ENCODE assay signal across 8 cellular contexts in genomic region chr11:65355013-65355775, GRCh38. TPM values are rescaled to one million over a fixed set of nuclear protein-coding genes. Genes with fewer than 3 reads are reported as not detected.
DNase-seq lines count a peak whose midpoint lies in the region; ATAC-seq and TF ChIP-seq lines count a peak whose summit lies in the region.

No MANE protein-coding gene starts in this region.

- POLR2A ChIA-PET in activated B cell treated with CpG ODN at 0.5 μM for 24 hours (lab: Charles Lee) = interaction anchor here (0.6 to 2.1 kb wide), 10 partner anchors 11 to 1000 kb away, joined by 3 to 16 read pairs (median 4); partner anchors contain the start of genes DPF2 and MALAT1

- TF ChIP-seq CTCF in GM12875 (IDR thresholded peaks at IDR 0.05; ENCODE audit: borderline replicate concordance, insufficient read depth, low read depth, low read length) = no peak
- TF ChIP-seq CTCF in activated B cell treated with CpG ODN at 0.5 μM for 24 hours (IDR thresholded peaks at IDR 0.05) = no peak
- TF ChIP-seq CTCF in chondrocyte (IDR thresholded peaks at IDR 0.05) = no peak

- CTCF ChIA-PET in activated B cell treated with CpG ODN at 0.5 μM for 24 hours (lab: Charles Lee) = interaction anchor here (1.0 kb wide), 1 partner anchor 25 kb away, joined by 4 read pairs; no protein-coding TSS in a partner anchor

- H3K4me3 Mint-ChIP-seq in activated B cell treated with CpG ODN at 0.5 μM for 24 hours (peak overlapping the region; percentile 91), chondrocyte (ENCODE audit: unreplicated experiment) (peak overlapping the region; percentile 67), memory B cell (peak overlapping the region; percentile 100)

- H3K36me3 Mint-ChIP-seq in activated B cell treated with CpG ODN at 0.5 μM for 24 hours (ENCODE audit: low read depth) = peaks cover 22% of the 10 kb centered on the region
- peaks cover 6% of the 10 kb centered on the region for H3K36me3 Mint-ChIP-seq in chondrocyte (ENCODE audit: low read depth)
- peaks cover 7% of the 10 kb centered on the region for H3K36me3 Mint-ChIP-seq in memory B cell

- ATAC-seq in HG02678 (IDR thresholded peaks at IDR 0.05; ENCODE audit: unreplicated experiment) = peak; percentile 21
- peak; percentile 36 for ATAC-seq in activated B cell treated with CpG ODN at 0.5 μM for 24 hours (ENCODE audit: low read depth)
- ATAC-seq in memory B cell (ENCODE audit: low read depth) = peak; percentile 49

- no peaks in the 10 kb centered on the region for H3K9me3 Mint-ChIP-seq in activated B cell treated with CpG ODN at 0.5 μM for 24 hours
- no peaks in the 10 kb centered on the region for H3K9me3 Mint-ChIP-seq in chondrocyte (ENCODE audit: low read depth)
- no peaks in the 10 kb centered on the region for H3K9me3 Mint-ChIP-seq in memory B cell

- H3K4me3 ChIP-seq in GM12875 (ENCODE audit: low read depth, low read length) = peak overlapping the region; percentile 75

- H3K27me3 Mint-ChIP-seq in activated B cell treated with CpG ODN at 0.5 μM for 24 hours = no peaks in the 10 kb centered on the region
- H3K27me3 Mint-ChIP-seq in chondrocyte (ENCODE audit: low read depth) = no peaks in the 10 kb centered on the region
- H3K27me3 Mint-ChIP-seq in memory B cell = no peaks in the 10 kb centered on the region

- H3K4me1 Mint-ChIP-seq in activated B cell treated with CpG ODN at 0.5 μM for 24 hours (peaks cover 23% of the 10 kb centered on the region), chondrocyte (ENCODE audit: low read depth) (peaks cover 17% of the 10 kb centered on the region), memory B cell (peaks cover 18% of the 10 kb centered on the region)

- intact Hi-C loops in activated B cell treated with CpG ODN at 0.5 μM for 24 hours (cut with micrococcal nuclease) = loop anchor here (2.0 kb wide), 1 partner anchor 28 kb away; the partner anchor contains the start of gene SLC25A45

- DNase-seq in NCI-H187 treated with DMSO at 0.1 percent for 48 hours (lab: John Stamatoyannopoulos, UW) = peak; percentile 4
- peak; percentile 52 for DNase-seq in activated B cell treated with CpG ODN at 0.5 μM for 24 hours
- DNase-seq in chondrocyte (ENCODE audit: low spot score) = no peak
- DNase-seq in memory B cell (ENCODE audit: low spot score in 2 of 2) = peak in 1 of 2 donors; percentile 50
- peak; percentile 37 to 74 (median 53) for DNase-seq in stimulated activated naive CD4-positive, alpha-beta T cell (lab: John Stamatoyannopoulos, UW)
- DNase-seq in epidermal melanocyte (ENCODE audit: insufficient read length, low spot score) = no peak

- H3K27ac Mint-ChIP-seq in activated B cell treated with CpG ODN at 0.5 μM for 24 hours (peak overlapping the region; percentile 83), chondrocyte (ENCODE audit: unreplicated experiment) (no peak overlapping the region), memory B cell (peak overlapping the region; percentile 87)

RNA-seq across cellular contexts. Expression of gene TIGD3, which starts 0.6 kb away (rescaled TPM):
- total RNA-seq in activated B cell treated with CpG ODN at 0.5 μM for 24 hours = 1.4 and 1.6 TPM in 2 replicates
- total RNA-seq in chondrocyte = 0.10 to 0.18 TPM in 2 of 3 replicates, not detected in the other

RNA-seq across cellular contexts. Expression of gene DPF2, which starts 21.5 kb away (rescaled TPM):
- total RNA-seq in activated B cell treated with CpG ODN at 0.5 μM for 24 hours (88.3 and 89.6 TPM in 2 replicates), chondrocyte (49.7 to 52.3 TPM (median 49.9 TPM) in 3 replicates)

RNA-seq across cellular contexts. Expression of gene SLC25A45, which starts 27.3 kb away (rescaled TPM):
- total RNA-seq in activated B cell treated with CpG ODN at 0.5 μM for 24 hours = 11.4 and 12.3 TPM in 2 replicates
- total RNA-seq in chondrocyte = 11.7 to 14.4 TPM (median 13.1 TPM) in 3 replicates

RNA-seq across cellular contexts. Expression of gene FRMD8, which starts 31.2 kb away (rescaled TPM):
- total RNA-seq in activated B cell treated with CpG ODN at 0.5 μM for 24 hours (68.6 and 70.6 TPM in 2 replicates), chondrocyte (43.6 to 49.6 TPM (median 45.5 TPM) in 3 replicates)

RNA-seq across cellular contexts. Expression of gene CDC42EP2, which starts 40.5 kb away (rescaled TPM):
- total RNA-seq in activated B cell treated with CpG ODN at 0.5 μM for 24 hours (0.18 and 0.83 TPM in 2 replicates), chondrocyte (7.3 to 12.8 TPM (median 12.6 TPM) in 3 replicates)

Comparison
In these comparisons a context has a peak if more than half of its experiments do, and no peak if none do; other contexts are left out.
1. DNase-seq: peak in NCI-H187 treated with DMSO at 0.1 percent for 48 hours (single experiment), activated B cell treated with CpG ODN at 0.5 μM for 24 hours (single experiment) and stimulated activated naive CD4-positive, alpha-beta T cell (6 of 6); none in chondrocyte (single experiment) and epidermal melanocyte (single experiment).
2. Peak in every context shown above with its lines, with median percentiles within 50 percentile points of each other: ATAC-seq and H3K4me3 Mint-ChIP-seq.